8 cellular contexts compared by ENCODE assay signal in genomic region chr2:197786010-197786877, GRCh38. TPM values are rescaled to one million over a fixed set of nuclear protein-coding genes. Genes with fewer than 3 reads are reported as not detected.
DNase-seq lines count a peak whose midpoint lies in the region; ATAC-seq and TF ChIP-seq lines count a peak whose summit lies in the region.

No MANE protein-coding gene starts in this region.

- TF ChIP-seq CTCF in C4-2B (conservative IDR thresholded peaks at IDR 0.05): peak; percentile 58
- peak in 6 of 7 experiments; percentile 23 to 43 (median 36) for TF ChIP-seq CTCF in body of pancreas (IDR thresholded peaks at IDR 0.05)

- H3K36me3 ChIP-seq in body of pancreas (replicated peaks in 1 of 2; ENCODE audit: insufficient read depth in 1 of 2, low read depth in 2 of 2) (no peaks in the 10 kb centered on the region), Karpas-422 (ENCODE audit: insufficient read depth, low read length) (no peaks in the 10 kb centered on the region)

- H4K20me1 ChIP-seq in Karpas-422 (ENCODE audit: insufficient read depth, low read depth, low read length): no peaks in the 10 kb centered on the region

- H3K79me2 ChIP-seq in Karpas-422 (ENCODE audit: low read length): no peaks in the 10 kb centered on the region

- intact Hi-C loops in body of pancreas (cut with DNase I) (no loop called here), left colon (cut with DNase I, micrococcal nuclease) (no loop called here)

- H3K27ac ChIP-seq in C4-2B (no peak overlapping the region), body of pancreas (no peak overlapping the region), Karpas-422 (ENCODE audit: low read length) (no peak overlapping the region)

- H3K4me3 ChIP-seq in body of pancreas (peak overlapping the region; percentile 28 to 30), Karpas-422 (ENCODE audit: low read length) (no peak overlapping the region)

- H3K9me3 ChIP-seq in body of pancreas (no peaks in the 10 kb centered on the region), Karpas-422 (ENCODE audit: low read length) (no peaks in the 10 kb centered on the region)

- H3K4me2 ChIP-seq in Karpas-422 (ENCODE audit: low read depth, low read length, poor library complexity, severe bottlenecking): no peak overlapping the region

- peak; percentile 59 for ATAC-seq in GM21576 (IDR thresholded peaks at IDR 0.05; ENCODE audit: unreplicated experiment)
- ATAC-seq in SK-N-SH treated with all-trans-retinoic acid at 6 μM for 48 hours: peak; percentile 84
- ATAC-seq in body of pancreas: peak; percentile 67
- ATAC-seq in left colon: peak; percentile 74

- H3K27me3 ChIP-seq in body of pancreas (no peaks in the 10 kb centered on the region), Karpas-422 (ENCODE audit: low read length) (no peaks in the 10 kb centered on the region)

- peaks cover 10% of the 10 kb centered on the region for H3K4me1 ChIP-seq in body of pancreas
- no peaks in the 10 kb centered on the region for H3K4me1 ChIP-seq in Karpas-422 (ENCODE audit: low read length)

- no peak for TF ChIP-seq POLR2A in body of pancreas (IDR thresholded peaks at IDR 0.05)

- H3K9me2 ChIP-seq in Karpas-422 (replicated peaks; ENCODE audit: insufficient read depth, low read length): no peaks in the 10 kb centered on the region

- WGBS in body of pancreas, 2 donors: 4 to 10% methylated on average over 38 to 79 of the region's 79 CpGs

- no peak overlapping the region for H2AFZ ChIP-seq in Karpas-422 (ENCODE audit: low read length)

- DNase-seq in body of pancreas (peak; percentile 16 to 67 (median 38)), left colon (peak; percentile 25 to 47), NCI-H345 treated with DMSO at 0.1 percent for 48 hours (lab: John Stamatoyannopoulos, UW; ENCODE audit: unreplicated experiment) (no peak), Karpas-422 (no peak)
- peak; percentile 15 for DNase-seq in stimulated activated CD8-positive, alpha-beta memory T cell treated with anti-CD3 and anti-CD28 coated beads, Interleukin-12 subunit alpha, Interleukin-12 subunit beta, amount 100 ng/mL, for 24 hours (ENCODE audit: extremely low read depth)

- H3K9ac ChIP-seq in Karpas-422 (ENCODE audit: low read length): no peak overlapping the region

TF ChIP-seq in SK-N-SH treated with all-trans-retinoic acid at 6 μM for 48 hours, 23 proteins besides CTCF, POLR2A, EP300 and RAD21:
- TF ChIP-seq TOX (CRISPR knock-in tag; IDR thresholded peaks at IDR 0.05; ENCODE audit: borderline replicate concordance): no peak
- TF ChIP-seq ZNF8 (CRISPR knock-in tag; IDR thresholded peaks at IDR 0.05): no peak
- TF ChIP-seq CSDC2 (CRISPR knock-in tag; IDR thresholded peaks at IDR 0.05): no peak
- no peak for TF ChIP-seq ZFP30 (CRISPR knock-in tag; IDR thresholded peaks at IDR 0.05)
- TF ChIP-seq CREB5 (CRISPR knock-in tag; IDR thresholded peaks at IDR 0.05; ENCODE audit: low read depth): no peak
- no peak for TF ChIP-seq OSR1 (CRISPR knock-in tag; IDR thresholded peaks at IDR 0.05)

RNA-seq across cellular contexts. Expression of gene BOLL, which starts 1.1 kb away (rescaled TPM):
- total RNA-seq in body of pancreas: not detected
- not detected for total RNA-seq in left colon
- not detected in 2 replicates for total RNA-seq in Karpas-422 (2014; rRNA removed; shearing (Covaris generic); ENCODE audit: low replicate concordance)

RNA-seq across cellular contexts. Expression of gene PLCL1, which starts 18.1 kb away (rescaled TPM):
- total RNA-seq in body of pancreas: 1 to 10 TPM; 2.0 to 2.9 TPM
- total RNA-seq in left colon: 1 to 10 TPM; 1.1 to 3.0 TPM
- not detected in 2 replicates for total RNA-seq in Karpas-422 (2014; rRNA removed; shearing (Covaris generic); ENCODE audit: low replicate concordance)

Comparison
In these comparisons a context has a peak if more than half of its experiments do, and no peak if none do; other contexts are left out.
1. DNase-seq: peak in body of pancreas (4 of 4), left colon (2 of 2) and stimulated activated CD8-positive, alpha-beta memory T cell treated with anti-CD3 and anti-CD28 coated beads, Interleukin-12 subunit alpha, Interleukin-12 subunit beta, amount 100 ng/mL, for 24 hours (single experiment); none in NCI-H345 treated with DMSO at 0.1 percent for 48 hours (single experiment) and Karpas-422 (single experiment).
2. Peak in every context shown above with its lines, with median percentiles within 50 percentile points of each other: ATAC-seq.